ENCODE assay signal across 1 cellular context in genomic region chr5:68441309-68441708, GRCh38.
TF ChIP-seq lines count a peak whose summit lies in the region.

No MANE protein-coding gene starts in this region.

TF ChIP-seq in GM12878, 131 proteins besides CTCF, POLR2A, EP300 and RAD21 (continued from another document):
- TF ChIP-seq SKIL (IDR thresholded peaks at IDR 0.05; ENCODE audit: low read depth, poor library complexity, severe bottlenecking) (peak; percentile 50), IKZF1 (conservative IDR thresholded peaks at IDR 0.05) (peak; percentile 91), FOXM1 (IDR thresholded peaks at IDR 0.05; ENCODE audit: low read depth, low read length) (peak; percentile 44; the same call in 1 of the 2 replicates), ATF2 (IDR thresholded peaks at IDR 0.05; ENCODE audit: low read length) (peak; percentile 45; the same call in 1 of the 2 replicates), MTA2 (IDR thresholded peaks at IDR 0.05; ENCODE audit: low read depth) (peak; percentile 73), IKZF2 (IDR thresholded peaks at IDR 0.05) (peak; percentile 78 to 85; a peak in 3 of 4 replicates), BHLHE40 (IDR thresholded peaks at IDR 0.05; ENCODE audit: borderline replicate concordance in 1 of 2, low read depth in 2 of 2, low read length in 1 of 2) (peak; percentile 41 to 49; a peak in 2 of 4 replicates), SMC3 (IDR thresholded peaks at IDR 0.05; ENCODE audit: borderline replicate concordance, low read length) (peak; percentile 7; the same call in 1 of the 2 replicates), ATF7 (IDR thresholded peaks at IDR 0.05; ENCODE audit: low read depth) (peak; percentile 58; the same call in 1 of the 2 replicates), TCF7 (IDR thresholded peaks at IDR 0.05; ENCODE audit: borderline replicate concordance) (peak; percentile 93), GATAD2B (conservative IDR thresholded peaks at IDR 0.05; ENCODE audit: low read depth) (peak; percentile 46; the same call in 1 of the 2 replicates), CBFB (IDR thresholded peaks at IDR 0.05; ENCODE audit: low read depth) (no peak), RUNX3 (IDR thresholded peaks at IDR 0.05; ENCODE audit: low read length) (peak; percentile 87), MEF2A (IDR thresholded peaks at IDR 0.05; ENCODE audit: insufficient read depth, low read depth, low read length) (0 out of 2 replicates have a peak, but pooled peaks have one; percentile 19), CREB1 (IDR thresholded peaks at IDR 0.05; ENCODE audit: low read depth) (no peak), NBN (IDR thresholded peaks at IDR 0.05) (peak; percentile 78), ZBED1 (IDR thresholded peaks at IDR 0.05; ENCODE audit: borderline replicate concordance) (peak; percentile 42; the same call in 1 of the 2 replicates), ETV6 (conservative IDR thresholded peaks at IDR 0.05 in 1 of 2, IDR thresholded peaks at IDR 0.05 in 1 of 2; ENCODE audit: borderline replicate concordance in 1 of 2, low read depth in 1 of 2) (peak in 1 of 2 experiments; percentile 48; a peak in 1 of 4 replicates), HDGF (IDR thresholded peaks at IDR 0.05) (no peak; the same call in 1 of the 2 replicates), MYB (IDR thresholded peaks at IDR 0.05; ENCODE audit: borderline replicate concordance, low read depth, low read length) (0 out of 2 replicates have a peak, but pooled peaks have one; percentile 60), MLLT1 (IDR thresholded peaks at IDR 0.05) (peak; percentile 56), RELB (IDR thresholded peaks at IDR 0.05; ENCODE audit: low read depth) (peak; percentile 69), E4F1 (IDR thresholded peaks at IDR 0.05; ENCODE audit: borderline replicate concordance, partially characterized antibody) (no peak), BCL3 (IDR thresholded peaks at IDR 0.05; ENCODE audit: borderline replicate concordance, insufficient read depth, low read depth, low read length, poor library complexity, severe bottlenecking) (no peak), ZNF217 (IDR thresholded peaks at IDR 0.05) (0 out of 2 replicates have a peak, but pooled peaks have one; percentile 15)
